ENCODE assay signal across 8 cellular contexts in genomic region chr9:109244179-109245132, GRCh38.
DNase-seq lines count a peak whose midpoint lies in the region; ATAC-seq and TF ChIP-seq lines count a peak whose summit lies in the region.

No MANE protein-coding gene starts in this region.

- H3K27me3 ChIP-seq in RWPE2 (ENCODE audit: insufficient read depth, poor library complexity, severe bottlenecking) = no peaks in the 10 kb centered on the region

- H3K4me3 ChIP-seq in RWPE2 (ENCODE audit: severe bottlenecking) = no peak overlapping the region

- peaks cover 12% of the 10 kb centered on the region for H3K36me3 ChIP-seq in RWPE2 (ENCODE audit: low read depth)

- ATAC-seq in GM21528 (IDR thresholded peaks at IDR 0.05; ENCODE audit: low FRiP score, unreplicated experiment) (peak; percentile 78), RWPE2 (ENCODE audit: low read depth) (peak; percentile 78)

- TF ChIP-seq CTCF in RWPE2 (IDR thresholded peaks at IDR 0.05; ENCODE audit: poor library complexity, severe bottlenecking) = peak; percentile 90

- H3K27ac ChIP-seq in RWPE2 (ENCODE audit: poor library complexity, severe bottlenecking) = no peak overlapping the region

- no peaks in the 10 kb centered on the region for H3K9me3 ChIP-seq in RWPE2 (ENCODE audit: severe bottlenecking)

- H3K4me1 ChIP-seq in RWPE2 (ENCODE audit: insufficient read depth, poor library complexity, severe bottlenecking) = no peaks in the 10 kb centered on the region

- DNase-seq in DMS 273 treated with DMSO at 0.1 percent for 48 hours (lab: John Stamatoyannopoulos, UW) = peak; percentile 56
- DNase-seq in Kasumi-1 (lab: John Stamatoyannopoulos, UW) = peak; percentile 50 to 63
- no peak for DNase-seq in RWPE2 (ENCODE audit: low spot score)
- peak; percentile 54 for DNase-seq in activated gamma-delta T cell treated with anti-CD3 and anti-CD28 coated beads, Interleukin-2, amount 50 U/mL, for 16 hours (ENCODE audit: low read depth)
- peak; percentile 33 for DNase-seq in glomerular endothelial cell (ENCODE audit: extremely low read depth, low read depth, low spot score)
- DNase-seq in pons (ENCODE audit: low spot score) = peak; percentile 58
- peak; percentile 65 for DNase-seq in ureter (ENCODE audit: low spot score)
